ENCODE assay signal across 32 cellular contexts in the genomic region with DNA sequence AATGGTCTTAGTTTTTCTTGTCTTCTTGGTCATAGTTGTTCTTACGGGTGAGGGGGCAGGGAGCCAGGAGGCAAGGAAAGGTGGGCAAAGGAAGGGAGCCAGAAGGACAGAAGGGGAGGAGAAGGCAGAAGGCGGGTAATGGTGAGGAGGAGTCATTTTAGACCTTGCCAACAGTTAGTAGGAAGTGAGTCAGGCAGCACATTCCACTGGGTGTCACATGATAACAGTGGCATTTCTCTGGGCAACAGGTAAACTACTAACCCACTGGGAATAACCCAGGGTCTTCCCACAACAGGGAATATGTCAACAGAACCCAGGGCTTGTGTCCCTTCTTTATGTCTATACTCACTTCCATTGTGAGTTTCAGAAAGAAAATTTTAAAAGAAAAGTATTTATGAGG.
DNase-seq lines count a peak whose midpoint lies in the region; ATAC-seq, FAIRE-seq and TF ChIP-seq lines count a peak whose summit lies in the region.
"Had no signal": no experiment of that assay in that cellular context is flagged by ENCODE, and none has a peak within 500 bp of the region (broad histone marks: within the 10 kb centered on the region; RNA-seq: fewer than 3 reads in every experiment).

No MANE protein-coding gene starts in this region.

- BruUV-seq in HepG2 (replicated peaks; lab: Mats Ljungman, UMichigan) = no TSS peak

- TF ChIP-seq CTCF in choroid plexus epithelial cell (conservative IDR thresholded peaks at IDR 0.05; ENCODE audit: low read depth, low read length) (no peak), HepG2 (CRISPR knock-in tag; IDR thresholded peaks at IDR 0.05) (no peak)

- H3K4me2 ChIP-seq in HepG2 (ENCODE audit: low read depth, low read length) = no peak overlapping the region
- H3K4me2 ChIP-seq: BLaER1 had no signal

- no peak overlapping the region for H3K27ac Mint-ChIP-seq in effector memory CD8-positive, alpha-beta T cell
- H3K27ac Mint-ChIP-seq: activated CD8-positive, alpha-beta T cell treated with anti-CD3 and anti-CD28 coated beads, Interleukin-2, amount 10 ng/mL, durations not matched to agents 7 days and 5 days; activated naive CD8-positive, alpha-beta T cell treated with anti-CD3 and anti-CD28 coated beads, Interleukin-2, amount 10 ng/mL, durations not matched to agents 7 days and 5 days; dendritic cell treated with granulocyte-macrophage colony-stimulating factor and Interleukin-4, amounts not matched to agents 40 ng/mL and 50 ng/mL, for 4 days; nephron progenitor cell; T-cell had no signal

- CTCF ChIA-PET in HepG2 (lab: Yijun Ruan, JAX; ENCODE audit: low intra/inter-chr PET ratio, low total read pairs) = no interaction called here

- in situ Hi-C loops in Caki2 (cut with HindIII; ENCODE audit: low pct_unique_long_range_greater_than_20kb, low sequenced_read_pairs) = no loop called here
- in situ Hi-C loops in HepG2 (cut with HindIII; ENCODE audit: extremely low pct_ligation_motif_present, low pct_unique_long_range_greater_than_20kb) = no loop called here

- no peaks in the 10 kb centered on the region for H3K79me2 ChIP-seq in HepG2 (ENCODE audit: insufficient read depth, low read length)

- ATAC-seq in HepG2 (no peak), GM18520 (IDR thresholded peaks at IDR 0.05; ENCODE audit: unreplicated experiment) (no peak), GM19463 (IDR thresholded peaks at IDR 0.05; ENCODE audit: unreplicated experiment) (no peak)
- no peak for ATAC-seq in effector memory CD8-positive, alpha-beta T cell (replicated peaks)
- ATAC-seq: activated CD8-positive, alpha-beta T cell treated with anti-CD3 and anti-CD28 coated beads, Interleukin-2, amount 10 ng/mL, durations not matched to agents 7 days and 5 days; right cardiac atrium; T-cell had no signal

- no peak for FAIRE-seq in HepG2 (lab: Jason Lieb, UNC)
- FAIRE-seq: endometrium, GM18507 had no signal

- H3K4me3 ChIP-seq in choroid plexus epithelial cell (ENCODE audit: low read depth, low read length) = no peak overlapping the region
- no peak overlapping the region for H3K4me3 ChIP-seq in HepG2 (replicated peaks in 1 of 3; ENCODE audit: insufficient read depth in 1 of 3, low read depth in 2 of 3, low read length in 3 of 3)
- H3K4me3 ChIP-seq: ascending aorta, BLaER1, GM23248, lung, ovary, Peyer's patch, SJSA1 had no signal

- no peaks in the 10 kb centered on the region for H3K9me3 Mint-ChIP-seq in effector memory CD8-positive, alpha-beta T cell
- H3K9me3 Mint-ChIP-seq: activated naive CD8-positive, alpha-beta T cell treated with anti-CD3 and anti-CD28 coated beads, Interleukin-2, amount 10 ng/mL, durations not matched to agents 7 days and 5 days; dendritic cell treated with granulocyte-macrophage colony-stimulating factor and Interleukin-4, amounts not matched to agents 40 ng/mL and 50 ng/mL, for 4 days; nephron progenitor cell had no signal

- H4K20me1 ChIP-seq in HepG2 (ENCODE audit: insufficient read depth, low read length) = no peaks in the 10 kb centered on the region
- H4K20me1 ChIP-seq: BLaER1 had no signal

- POLR2A ChIA-PET in HepG2 (lab: Yijun Ruan, JAX) = no interaction called here

- H3K36me3 Mint-ChIP-seq in effector memory CD8-positive, alpha-beta T cell (ENCODE audit: insufficient read depth) = no peaks in the 10 kb centered on the region
- H3K36me3 Mint-ChIP-seq: activated naive CD8-positive, alpha-beta T cell treated with anti-CD3 and anti-CD28 coated beads, Interleukin-2, amount 10 ng/mL, durations not matched to agents 7 days and 5 days; T-cell had no signal

- H3K27me3 Mint-ChIP-seq in effector memory CD8-positive, alpha-beta T cell = peaks cover 60 to 77% of the 10 kb centered on the region in 2 donors
- H3K27me3 Mint-ChIP-seq: dendritic cell treated with granulocyte-macrophage colony-stimulating factor and Interleukin-4, amounts not matched to agents 40 ng/mL and 50 ng/mL, for 4 days had no signal

- H3K36me3 ChIP-seq in HepG2 (replicated peaks in 1 of 2; ENCODE audit: control insufficient read depth in 1 of 2, insufficient read depth in 2 of 2, low read length in 2 of 2) = no peaks in the 10 kb centered on the region
- H3K36me3 ChIP-seq: ascending aorta, BLaER1, ovary, Peyer's patch, SJSA1 had no signal

- no peak for TF ChIP-seq RAD21 in HepG2 (CRISPR knock-in tag; IDR thresholded peaks at IDR 0.05)

- 56% methylated on average over 2 of the region's 2 CpGs for WGBS in HepG2 (ENCODE audit: low lambda C conversion rate)

- no peak overlapping the region for H3K9ac ChIP-seq in HepG2 (ENCODE audit: insufficient read depth, low read depth, low read length)
- H3K9ac ChIP-seq: BLaER1, GM23248 had no signal

- no peaks in the 10 kb centered on the region for H3K4me1 Mint-ChIP-seq in effector memory CD8-positive, alpha-beta T cell (ENCODE audit: low read depth in 2 of 2)
- H3K4me1 Mint-ChIP-seq: activated naive CD8-positive, alpha-beta T cell treated with anti-CD3 and anti-CD28 coated beads, Interleukin-2, amount 10 ng/mL, durations not matched to agents 7 days and 5 days; nephron progenitor cell; T-cell had no signal

- peaks cover 19% of the 10 kb centered on the region for H3K4me1 ChIP-seq in HepG2 (ENCODE audit: insufficient read depth, low read length)
- H3K4me1 ChIP-seq: ascending aorta, BLaER1, Peyer's patch had no signal

- no peak overlapping the region for H3K27ac ChIP-seq in HepG2 (ENCODE audit: extremely low read length, insufficient read depth, low read length)
- H3K27ac ChIP-seq: ascending aorta, BLaER1, GM23248, ovary, Peyer's patch, SJSA1 had no signal

- H3K4me3 Mint-ChIP-seq in effector memory CD8-positive, alpha-beta T cell = no peak overlapping the region
- H3K4me3 Mint-ChIP-seq: activated CD8-positive, alpha-beta T cell treated with anti-CD3 and anti-CD28 coated beads, Interleukin-2, amount 10 ng/mL, durations not matched to agents 7 days and 5 days; activated naive CD8-positive, alpha-beta T cell treated with anti-CD3 and anti-CD28 coated beads, Interleukin-2, amount 10 ng/mL, durations not matched to agents 7 days and 5 days; dendritic cell treated with granulocyte-macrophage colony-stimulating factor and Interleukin-4, amounts not matched to agents 40 ng/mL and 50 ng/mL, for 4 days; nephron progenitor cell; T-cell had no signal

- no peak overlapping the region for H2AFZ ChIP-seq in HepG2 (ENCODE audit: low read length)
- H2AFZ ChIP-seq: GM23248 had no signal

- DNase-seq in Caki2 (ENCODE audit: low read depth) (peak; percentile 10), LoVo (ENCODE audit: low spot score) (peak; percentile 43), choroid plexus epithelial cell (ENCODE audit: low read depth) (peak; percentile 9), HepG2 (ENCODE audit: low spot score) (peak; percentile 16)
- DNase-seq in activated CD8-positive, alpha-beta memory T cell treated with anti-CD3 and anti-CD28 coated beads, Interleukin-2, amount 50 U/mL, for 4 hours = no peak
- DNase-seq in effector memory CD8-positive, alpha-beta T cell = no peak
- DNase-seq: activated CD4-positive, CD25-positive, alpha-beta regulatory T cell treated with anti-CD3 and anti-CD28 coated beads, Interleukin-2, amount 50 U/mL, for 72 hours; activated CD8-positive, alpha-beta T cell treated with anti-CD3 and anti-CD28 coated beads, Interleukin-2, amount 10 ng/mL, durations not matched to agents 7 days and 5 days; activated gamma-delta T cell; activated naive CD8-positive, alpha-beta T cell treated with anti-CD3 and anti-CD28 coated beads, Interleukin-2, amount 10 ng/mL, durations not matched to agents 7 days and 5 days; activated T-cell treated with anti-CD3 and anti-CD28 coated beads for 4 hours; caudate nucleus; DMS79; GM23248; NCI-H2029 treated with DMSO at 0.1 percent for 48 hours; NCI-H69; nephron progenitor cell; ovary; Peyer's patch; right cardiac atrium; stimulated activated CD4-positive, alpha-beta T cell treated with anti-CD3 and anti-CD28 coated beads, Interleukin-12 subunit alpha, Interleukin-12 subunit beta, amount 100 ng/mL, for 4 hours; stimulated activated CD4-positive, alpha-beta T cell treated with anti-CD3 and anti-CD28 coated beads, Interleukin-4, amount 100 ng/mL, for 1 hour; T-cell had no signal

- TF ChIP-seq POLR2A in HepG2 (IDR thresholded peaks at IDR 0.05; ENCODE audit: insufficient read depth in 1 of 2, low read depth in 2 of 2, low read length in 2 of 2) = no peak

- TF ChIP-seq EP300 in HepG2 (IDR thresholded peaks at IDR 0.05; ENCODE audit: low read depth in 2 of 2, low read length in 2 of 2) (no peak), HepG2 (CRISPR knock-in tag; IDR thresholded peaks at IDR 0.05; ENCODE audit: borderline replicate concordance) (no peak)

- H3K9me3 ChIP-seq in HepG2 (ENCODE audit: low read length) = no peaks in the 10 kb centered on the region
- H3K9me3 ChIP-seq: ascending aorta, BLaER1, ovary, Peyer's patch, SJSA1 had no signal

- H3K27me3 ChIP-seq in HepG2 (ENCODE audit: control insufficient read depth in 1 of 2, insufficient read depth in 2 of 2, low read length in 2 of 2) = peaks cover 0 to 5% of the 10 kb centered on the region in 2 experiments; a peak in 1 of 5 replicates
- H3K27me3 ChIP-seq: ascending aorta, BLaER1, ovary, Peyer's patch, SJSA1 had no signal

- intact Hi-C loops in HepG2 (cut with micrococcal nuclease; ENCODE audit: unreplicated experiment) = no loop called here

TF ChIP-seq in HepG2, 621 proteins besides CTCF, POLR2A, EP300 and RAD21 (continues in another document):
- TF ChIP-seq, protein P1, sequence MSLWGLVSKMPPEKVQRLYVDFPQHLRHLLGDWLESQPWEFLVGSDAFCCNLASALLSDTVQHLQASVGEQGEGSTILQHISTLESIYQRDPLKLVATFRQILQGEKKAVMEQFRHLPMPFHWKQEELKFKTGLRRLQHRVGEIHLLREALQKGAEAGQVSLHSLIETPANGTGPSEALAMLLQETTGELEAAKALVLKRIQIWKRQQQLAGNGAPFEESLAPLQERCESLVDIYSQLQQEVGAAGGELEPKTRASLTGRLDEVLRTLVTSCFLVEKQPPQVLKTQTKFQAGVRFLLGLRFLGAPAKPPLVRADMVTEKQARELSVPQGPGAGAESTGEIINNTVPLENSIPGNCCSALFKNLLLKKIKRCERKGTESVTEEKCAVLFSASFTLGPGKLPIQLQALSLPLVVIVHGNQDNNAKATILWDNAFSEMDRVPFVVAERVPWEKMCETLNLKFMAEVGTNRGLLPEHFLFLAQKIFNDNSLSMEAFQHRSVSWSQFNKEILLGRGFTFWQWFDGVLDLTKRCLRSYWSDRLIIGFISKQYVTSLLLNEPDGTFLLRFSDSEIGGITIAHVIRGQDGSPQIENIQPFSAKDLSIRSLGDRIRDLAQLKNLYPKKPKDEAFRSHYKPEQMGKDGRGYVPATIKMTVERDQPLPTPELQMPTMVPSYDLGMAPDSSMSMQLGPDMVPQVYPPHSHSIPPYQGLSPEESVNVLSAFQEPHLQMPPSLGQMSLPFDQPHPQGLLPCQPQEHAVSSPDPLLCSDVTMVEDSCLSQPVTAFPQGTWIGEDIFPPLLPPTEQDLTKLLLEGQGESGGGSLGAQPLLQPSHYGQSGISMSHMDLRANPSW (CRISPR knock-in tag; IDR thresholded peaks at IDR 0.05; ENCODE audit: borderline replicate concordance) = no peak
- peak; percentile 48; the same call in 1 of the 2 replicates for TF ChIP-seq FOSL2 (CRISPR knock-in tag; IDR thresholded peaks at IDR 0.05)
- TF ChIP-seq ZSCAN20 (CRISPR knock-in tag; IDR thresholded peaks at IDR 0.05; ENCODE audit: borderline replicate concordance) = no peak
- TF ChIP-seq FOXJ3 (CRISPR knock-in tag; IDR thresholded peaks at IDR 0.05; ENCODE audit: borderline replicate concordance) = no peak
- TF ChIP-seq EED (CRISPR knock-in tag; IDR thresholded peaks at IDR 0.05) = no peak

Comparison
In these comparisons a context has a peak if more than half of its experiments do, and no peak if none do; other contexts are left out.
1. DNase-seq: peak in Caki2 (single experiment), LoVo (single experiment), choroid plexus epithelial cell (single experiment) and HepG2 (single experiment); none in activated CD8-positive, alpha-beta memory T cell treated with anti-CD3 and anti-CD28 coated beads, Interleukin-2, amount 50 U/mL, for 4 hours (single experiment) and effector memory CD8-positive, alpha-beta T cell (0 of 3).